Comparison of ENCODE assay signal across 25 cellular contexts in genomic region chr13:113084943-113085540, GRCh38. TPM values are rescaled to one million over a fixed set of nuclear protein-coding genes. Genes with fewer than 3 reads are reported as not detected.
"Had no signal": no experiment of that assay in that cellular context is flagged by ENCODE, and none has a peak within 500 bp of the region (broad histone marks: within the 10 kb centered on the region; RNA-seq: fewer than 3 reads in every experiment).

No MANE protein-coding gene starts in this region.

- H3K9me3 Mint-ChIP-seq: activated naive CD4-positive, alpha-beta T cell treated with anti-CD3 and anti-CD28 coated beads, Interleukin-2, amount 50 U/mL, for 24 hours; brain; endodermal cell; mesothelial cell of epicardium; natural killer cell; stimulated activated naive CD8-positive, alpha-beta T cell treated with anti-CD3 and anti-CD28 coated beads, Interleukin-15, Interleukin-2, amounts not matched to agents 100 ng/mL and 50 ng/mL, for 24 hours had no signal

- H3K36me3 ChIP-seq: gastrocnemius medialis had no signal

- DNase-seq: activated CD4-positive, alpha-beta T cell treated with anti-CD3 and anti-CD28 coated beads for 1 hour; activated CD4-positive, alpha-beta T cell treated with anti-CD3 and anti-CD28 coated beads, Interleukin-2, amount 50 U/mL, for 1 hour; activated CD8-positive, alpha-beta T cell treated with anti-CD3 and anti-CD28 coated beads, Interleukin-2, amount 10 ng/mL, durations not matched to agents 7 days and 5 days; activated gamma-delta T cell treated with Interleukin-2 at 50 U/mL for 16 hours; activated T-cell treated with anti-CD3 and anti-CD28 coated beads, Interleukin-2, amount 50 U/mL, for 1 hour; anterior cingulate cortex; endodermal cell; esophagus squamous epithelium; gastrocnemius medialis; head of caudate nucleus; left colon; natural killer cell; retina; stimulated activated CD4-positive, alpha-beta T cell treated with anti-CD3 and anti-CD28 coated beads, Interleukin-4, amount 100 ng/mL, for 4 hours; T-helper 9 cell; tibial artery had no signal

- H3K4me1 ChIP-seq: parathyroid adenoma, tibial artery had no signal

- H3K79me2 ChIP-seq: parathyroid adenoma had no signal

- H3K4me3 ChIP-seq: coronary artery, esophagus squamous epithelium, gastrocnemius medialis, tibial artery had no signal

- FAIRE-seq: islet of Langerhans had no signal

- H3K27ac Mint-ChIP-seq: activated CD8-positive, alpha-beta T cell treated with anti-CD3 and anti-CD28 coated beads, Interleukin-2, amount 10 ng/mL, durations not matched to agents 7 days and 5 days; activated naive CD4-positive, alpha-beta T cell treated with anti-CD3 and anti-CD28 coated beads, Interleukin-2, amount 50 U/mL, for 24 hours; endodermal cell; mesothelial cell of epicardium; natural killer cell; stimulated activated naive CD8-positive, alpha-beta T cell treated with anti-CD3 and anti-CD28 coated beads, Interleukin-15, Interleukin-2, amounts not matched to agents 100 ng/mL and 50 ng/mL, for 24 hours had no signal

- H3K27ac ChIP-seq: coronary artery, esophagus squamous epithelium, gastrocnemius medialis, parathyroid adenoma, tibial artery had no signal

- H2AFZ ChIP-seq: parathyroid adenoma had no signal

- H3K9ac ChIP-seq: parathyroid adenoma had no signal

- H3K27me3 ChIP-seq: esophagus squamous epithelium, gastrocnemius medialis had no signal

- H3K4me3 Mint-ChIP-seq: activated CD8-positive, alpha-beta T cell treated with anti-CD3 and anti-CD28 coated beads, Interleukin-2, amount 10 ng/mL, durations not matched to agents 7 days and 5 days; activated naive CD4-positive, alpha-beta T cell treated with anti-CD3 and anti-CD28 coated beads, Interleukin-2, amount 50 U/mL, for 24 hours; brain; endodermal cell; mesothelial cell of epicardium; natural killer cell; stimulated activated naive CD8-positive, alpha-beta T cell treated with anti-CD3 and anti-CD28 coated beads, Interleukin-15, Interleukin-2, amounts not matched to agents 100 ng/mL and 50 ng/mL, for 24 hours had no signal

- H3K27me3 Mint-ChIP-seq: activated naive CD4-positive, alpha-beta T cell treated with anti-CD3 and anti-CD28 coated beads, Interleukin-2, amount 50 U/mL, for 24 hours; brain; stimulated activated naive CD8-positive, alpha-beta T cell treated with anti-CD3 and anti-CD28 coated beads, Interleukin-15, Interleukin-2, amounts not matched to agents 100 ng/mL and 50 ng/mL, for 24 hours had no signal

- ATAC-seq: activated CD8-positive, alpha-beta T cell treated with anti-CD3 and anti-CD28 coated beads, Interleukin-2, amount 10 ng/mL, durations not matched to agents 7 days and 5 days; gastrocnemius medialis; left colon; natural killer cell had no signal

- H3K4me1 Mint-ChIP-seq: activated naive CD4-positive, alpha-beta T cell treated with anti-CD3 and anti-CD28 coated beads, Interleukin-2, amount 50 U/mL, for 24 hours; natural killer cell had no signal

- H3K9me3 ChIP-seq: esophagus squamous epithelium, gastrocnemius medialis, tibial artery had no signal

- H3K36me3 Mint-ChIP-seq: activated naive CD4-positive, alpha-beta T cell treated with anti-CD3 and anti-CD28 coated beads, Interleukin-2, amount 50 U/mL, for 24 hours; natural killer cell had no signal

RNA-seq across cellular contexts. Expression of gene F7, which starts 20.5 kb away (rescaled TPM):
- total RNA-seq: activated CD8-positive, alpha-beta T cell treated with anti-CD3 and anti-CD28 coated beads, Interleukin-2, amount 10 ng/mL, durations not matched to agents 7 days and 5 days; esophagus squamous epithelium; lung microvascular endothelial cell; T-helper 1 cell treated with Interleukin-12 subunit alpha and Interleukin-12 subunit beta and Interleukin-4 antibody, amounts not matched to agents 30 ng/mL and 1 ng/mL, for 36 hours had no signal

RNA-seq across cellular contexts. Expression of gene F10, which starts 37.6 kb away (rescaled TPM):
- total RNA-seq: activated CD8-positive, alpha-beta T cell treated with anti-CD3 and anti-CD28 coated beads, Interleukin-2, amount 10 ng/mL, durations not matched to agents 7 days and 5 days; natural killer cell; T-helper 1 cell treated with Interleukin-12 subunit alpha and Interleukin-12 subunit beta and Interleukin-4 antibody, amounts not matched to agents 30 ng/mL and 1 ng/mL, for 36 hours had no signal
